Comparison of ENCODE assay signal across 8 cellular contexts in genomic region chr9:124218438-124219289, GRCh38. TPM values are rescaled to one million over a fixed set of nuclear protein-coding genes. Genes with fewer than 3 reads are reported as not detected.
A peak's percentile ranks its signal among the peaks of the same experiment; 100 is the strongest.
DNase-seq lines count a peak whose midpoint lies in the region; ATAC-seq lines count a peak whose summit lies in the region.

No MANE protein-coding gene starts in this region.

- H3K27me3 ChIP-seq in adipocyte (replicated peaks; ENCODE audit: control insufficient read depth, insufficient read depth, low read length) (no peaks in the 10 kb centered on the region), aorta (ENCODE audit: control insufficient read depth in 1 of 2, insufficient read depth in 2 of 2, low read length in 1 of 2) (no peaks in the 10 kb centered on the region)

- H3K4me3 ChIP-seq in adipocyte (ENCODE audit: low read length): no peak overlapping the region
- H3K4me3 ChIP-seq in aorta (ENCODE audit: low read length in 2 of 2): no peak overlapping the region

- peak in 2 of 3 donors; percentile 32 to 48 for DNase-seq in stimulated activated CD4-positive, alpha-beta T cell treated with anti-CD3 and anti-CD28 coated beads, Interleukin-12 subunit alpha, Interleukin-12 subunit beta, amount 100 ng/mL, for 48 hours (ENCODE audit: low read depth in 2 of 3, low spot score in 1 of 3)
- no peak for DNase-seq in stimulated activated CD4-positive, alpha-beta T cell treated with anti-CD3 and anti-CD28 coated beads, Interleukin-12 subunit alpha, Interleukin-12 subunit beta, amount 100 ng/mL, for 4 hours
- DNase-seq in NCI-H2196 (lab: John Stamatoyannopoulos, UW; ENCODE audit: unreplicated experiment) (peak; percentile 18), adipocyte (ENCODE audit: low read depth) (peak; percentile 51), left colon (peak; percentile 59 to 80), aorta (peak in 1 of 2 donors; percentile 85), cerebellar nuclear complex (lab: John Stamatoyannopoulos, UW) (no peak)

- H3K27ac ChIP-seq in aorta (ENCODE audit: low read depth in 1 of 2, low read length in 2 of 2): no peak overlapping the region

- H3K36me3 ChIP-seq in adipocyte (ENCODE audit: control insufficient read depth, insufficient read depth, low read length, severe bottlenecking): no peaks in the 10 kb centered on the region
- no peaks in the 10 kb centered on the region for H3K36me3 ChIP-seq in aorta (ENCODE audit: control insufficient read depth in 1 of 2, insufficient read depth in 2 of 2, low read length in 1 of 2)

- no peaks in the 10 kb centered on the region for H3K9me3 ChIP-seq in adipocyte (ENCODE audit: control insufficient read depth, low read length)
- H3K9me3 ChIP-seq in aorta (ENCODE audit: control insufficient read depth, low read length): no peaks in the 10 kb centered on the region

- 84 to 87% methylated on average over 10 of the region's 10 CpGs for WGBS in aorta, 2 donors

- no peak overlapping the region for H3K9ac ChIP-seq in adipocyte (ENCODE audit: low read length)

- H3K4me1 ChIP-seq in adipocyte (ENCODE audit: control insufficient read depth, insufficient read depth, low read length) (peaks cover 35% of the 10 kb centered on the region), aorta (ENCODE audit: control insufficient read depth in 1 of 2, insufficient read depth in 2 of 2, low read length in 2 of 2) (no peaks in the 10 kb centered on the region)

- ATAC-seq in HG02870 (IDR thresholded peaks at IDR 0.05; ENCODE audit: unreplicated experiment): peak; percentile 67
- ATAC-seq in left colon: peak; percentile 29
- ATAC-seq in aorta (ENCODE audit: low FRiP score): peak; percentile 53

- intact Hi-C loops in left colon (cut with DNase I, micrococcal nuclease) (no loop called here), aorta (cut with DNase I) (no loop called here)

RNA-seq across cellular contexts. Expression of gene NEK6, which starts 39.1 kb away (rescaled TPM):
- 10 to 100 TPM; 50.7 to 77.7 TPM for total RNA-seq in left colon
- 10 to 100 TPM; 60.5 to 72.8 TPM for total RNA-seq in aorta
- 10 to 100 TPM in 1 of 2 donors, 1 to 10 TPM in 1; 8.2 to 13.4 TPM for polyA plus RNA-seq in aorta

Comparison
In these comparisons a context has a peak if more than half of its experiments do, and no peak if none do; other contexts are left out.
1. DNase-seq: peak in stimulated activated CD4-positive, alpha-beta T cell treated with anti-CD3 and anti-CD28 coated beads, Interleukin-12 subunit alpha, Interleukin-12 subunit beta, amount 100 ng/mL, for 48 hours (2 of 3), NCI-H2196 (single experiment), adipocyte (single experiment) and left colon (2 of 2); none in stimulated activated CD4-positive, alpha-beta T cell treated with anti-CD3 and anti-CD28 coated beads, Interleukin-12 subunit alpha, Interleukin-12 subunit beta, amount 100 ng/mL, for 4 hours (single experiment) and cerebellar nuclear complex (0 of 2).
2. Peak in every context shown above with its lines, with median percentiles within 50 percentile points of each other: ATAC-seq.